ENCODE assay signal across 1 cellular context in genomic region chrX:154375156-154375504, GRCh38.
TF ChIP-seq lines count a peak whose summit lies in the region.

No MANE protein-coding gene starts in this region.

TF ChIP-seq in GM23338, 12 proteins besides CTCF, POLR2A, EP300 and RAD21 (continued from another document):
- TF ChIP-seq REST (IDR thresholded peaks at IDR 0.05; ENCODE audit: unreplicated experiment): no peak
- no peak for TF ChIP-seq JUNB (IDR thresholded peaks at IDR 0.05; ENCODE audit: unreplicated experiment)
